9 cellular contexts compared by ENCODE assay signal in the genomic region with DNA sequence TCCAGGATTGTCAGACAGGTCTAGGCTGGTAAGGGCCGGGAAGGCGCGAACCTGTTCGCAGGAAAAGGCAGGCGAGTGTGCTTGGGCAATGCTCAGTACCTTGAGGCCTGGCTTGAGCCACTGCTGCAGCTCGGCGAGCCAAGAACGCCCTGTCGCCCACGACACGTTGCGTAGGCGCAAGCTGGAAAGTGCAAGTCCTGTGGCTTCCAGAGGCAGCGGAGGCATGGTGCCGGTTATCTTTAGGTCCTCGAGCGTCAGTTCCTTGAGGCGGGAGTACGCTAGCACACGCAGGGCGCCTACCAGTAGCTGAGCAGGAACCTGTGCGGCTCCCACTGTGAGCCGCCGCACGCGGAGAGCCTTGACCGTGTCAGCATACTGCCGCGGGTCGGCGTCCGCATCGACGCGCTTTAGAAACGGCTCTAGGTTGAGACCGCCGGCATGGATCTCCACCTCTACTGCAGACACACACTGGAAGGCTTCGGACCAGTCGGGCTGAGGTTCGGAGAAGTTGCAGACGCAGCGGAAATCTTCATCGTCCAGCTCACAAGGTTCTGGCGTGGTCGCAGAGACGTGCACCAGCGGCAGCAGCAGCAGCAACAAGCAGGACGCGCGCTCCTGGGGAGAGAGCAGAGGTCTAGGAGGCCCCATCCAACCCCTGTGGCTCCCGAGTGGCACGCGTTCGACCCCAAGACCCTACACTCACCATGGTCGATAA. TPM values are rescaled to one million over a fixed set of nuclear protein-coding genes. Genes with fewer than 3 reads are reported as not detected.
DNase-seq lines count a peak whose midpoint lies in the region; ATAC-seq and TF ChIP-seq lines count a peak whose summit lies in the region.
"Had no signal": no experiment of that assay in that cellular context is flagged by ENCODE, and none has a peak within 500 bp of the region (broad histone marks: within the 10 kb centered on the region; RNA-seq: fewer than 3 reads in every experiment).

No MANE protein-coding gene starts in this region.

- BruUV-seq in A673 (replicated peaks; lab: Mats Ljungman, UMichigan), result no TSS peak

- peaks cover 14% of the 10 kb centered on the region for H3K9me3 ChIP-seq in A673 (ENCODE audit: low read depth, low read length, poor library complexity, severe bottlenecking)
- H3K9me3 ChIP-seq in colonic mucosa, result no peaks in the 10 kb centered on the region
- no peaks in the 10 kb centered on the region for H3K9me3 ChIP-seq in lung (ENCODE audit: control insufficient read depth in 2 of 2, insufficient read depth in 1 of 2, low read length in 1 of 2)

- H3K4me1 ChIP-seq in A673 (ENCODE audit: insufficient read depth, low read length, poor library complexity, severe bottlenecking) (no peaks in the 10 kb centered on the region), colonic mucosa (peaks cover 4% of the 10 kb centered on the region), lung (ENCODE audit: control insufficient read depth in 2 of 2, insufficient read depth in 2 of 2, low read length in 2 of 2) (peaks cover 0 to 3% of the 10 kb centered on the region in 2 donors)

- H3K4me3 ChIP-seq in A673 (ENCODE audit: low read depth, low read length, poor library complexity, severe bottlenecking) (peak overlapping the region; percentile 40), colonic mucosa (peak overlapping the region; percentile 47), lung (peak overlapping the region; percentile 43)

- peaks cover 17% of the 10 kb centered on the region for H3K27me3 ChIP-seq in A673 (replicated peaks; ENCODE audit: insufficient read depth, low read depth, low read length, poor library complexity)
- H3K27me3 ChIP-seq in colonic mucosa, result no peaks in the 10 kb centered on the region
- no peaks in the 10 kb centered on the region for H3K27me3 ChIP-seq in lung (ENCODE audit: control insufficient read depth, insufficient read depth)

- POLR2A ChIA-PET in A673 (lab: Charles Lee; ENCODE audit: low non-redundant PET), result no interaction called here

- peak overlapping the region; percentile 77 to 91 for H3K9ac ChIP-seq in colonic mucosa (ENCODE audit: low read depth in 2 of 2, low read length in 2 of 2)

- H3K36me3 ChIP-seq in A673 (ENCODE audit: insufficient read depth, low read length, poor library complexity, severe bottlenecking), result no peaks in the 10 kb centered on the region
- H3K36me3 ChIP-seq in colonic mucosa, result no peaks in the 10 kb centered on the region
- no peaks in the 10 kb centered on the region for H3K36me3 ChIP-seq in lung (ENCODE audit: control insufficient read depth in 2 of 2, insufficient read depth in 2 of 2, low read length in 2 of 2)

- intact Hi-C loops in A673 (cut with micrococcal nuclease; ENCODE audit: unreplicated experiment) (no loop called here), colonic mucosa (cut with DNase I) (loop anchor here (5.0 kb wide), 1 partner anchor 65 kb away; no protein-coding TSS in a partner anchor)

- CTCF ChIA-PET in A673 (lab: Charles Lee), result no interaction called here

- H3K27ac ChIP-seq in A673 (ENCODE audit: low read depth, low read length, poor library complexity, severe bottlenecking), result no peak overlapping the region
- peak overlapping the region; percentile 69 for H3K27ac ChIP-seq in colonic mucosa
- peak overlapping the region in 1 of 2 donors; percentile 90 for H3K27ac ChIP-seq in lung (ENCODE audit: low read depth in 1 of 2, low read length in 1 of 2)
- H3K27ac ChIP-seq: epithelial cell of prostate had no signal

- ATAC-seq in GM18907 (IDR thresholded peaks at IDR 0.05; ENCODE audit: unreplicated experiment), result peak; percentile 64
- ATAC-seq in HG03378 (IDR thresholded peaks at IDR 0.05; ENCODE audit: unreplicated experiment), result peak; percentile 59
- peak; percentile 48 for ATAC-seq in lung (ENCODE audit: insufficient read depth, low FRiP score)

- 1% methylated on average over 56 of the region's 56 CpGs for WGBS in lung, 2 donors

- DNase-seq in A673 (ENCODE audit: low spot score), result peak; percentile 33
- peak; percentile 41 to 55 for DNase-seq in activated CD4-positive, alpha-beta T cell treated with anti-CD3 and anti-CD28 coated beads for 4 hours
- DNase-seq in colonic mucosa, result peak; percentile 70
- peak; percentile 61 for DNase-seq in lung (ENCODE audit: low spot score)
- peak; percentile 47 for DNase-seq in stimulated activated naive CD4-positive, alpha-beta T cell treated with Interleukin-2 at 50 U/mL for 16 hours (lab: John Stamatoyannopoulos, UW)
- no peak for DNase-seq in iPS-NIHi7 (ENCODE audit: extremely low spot score)

- no peak for TF ChIP-seq CTCF in A673 (conservative IDR thresholded peaks at IDR 0.05; ENCODE audit: low read depth, low read length)
- no peak for TF ChIP-seq CTCF in colonic mucosa (IDR thresholded peaks at IDR 0.05)
- no peak for TF ChIP-seq CTCF in lung (IDR thresholded peaks at IDR 0.05; ENCODE audit: control extremely low read depth, extremely low read depth)

RNA-seq across cellular contexts. Expression of a gene that starts 0.5 kb away (rescaled TPM):
- 0.41 and 0.48 TPM in 2 replicates for total RNA-seq in A673 (2021)
- 10 to 100 TPM; 28.2 to 48.3 TPM for total RNA-seq in colonic mucosa
- 10 to 100 TPM; 57.9 to 86.0 TPM for total RNA-seq in lung
- 100 to 1,000 TPM in 1 of 2 donors, 10 to 100 TPM in 1; 74.5 to 357 TPM for polyA plus RNA-seq in lung

RNA-seq across cellular contexts. Expression of a gene that starts 6.7 kb away (rescaled TPM):
- 24.1 and 26.5 TPM in 2 replicates for total RNA-seq in A673 (2021)
- total RNA-seq in colonic mucosa, result 10 to 100 TPM in 1 of 2 donors, 1 to 10 TPM in 1; 8.7 to 18.9 TPM
- 10 to 100 TPM in 1 of 2 donors, 1 to 10 TPM in 1; 9.0 to 14.9 TPM for total RNA-seq in lung
- 10 to 100 TPM; 13.2 to 25.8 TPM for polyA plus RNA-seq in lung

RNA-seq across cellular contexts. Expression of a gene that starts 14.9 kb away (rescaled TPM):
- total RNA-seq in A673 (2021) (60.0 and 63.4 TPM in 2 replicates), colonic mucosa (100 to 1,000 TPM in 1 of 2 donors, 10 to 100 TPM in 1; 85.4 to 101 TPM), lung (10 to 100 TPM; 35.4 to 57.9 TPM)
- 100 to 1,000 TPM; 133 to 365 TPM for polyA plus RNA-seq in lung

RNA-seq across cellular contexts. Expression of a gene that starts 15.1 kb away (rescaled TPM):
- total RNA-seq in A673 (2021), result 116 and 120 TPM in 2 replicates
- total RNA-seq in colonic mucosa, result 10 to 100 TPM; 70.4 to 71.6 TPM
- 100 to 1,000 TPM in 1 of 2 donors, 10 to 100 TPM in 1; 85.3 to 104 TPM for total RNA-seq in lung
- 10 to 100 TPM; 58.3 to 95.7 TPM for polyA plus RNA-seq in lung

RNA-seq across cellular contexts. Expression of a gene that starts 32.2 kb away (rescaled TPM):
- total RNA-seq in A673 (2021), result 31.1 and 33.2 TPM in 2 replicates
- 10 to 100 TPM; 28.7 to 47.8 TPM for total RNA-seq in colonic mucosa
- 10 to 100 TPM; 15.0 to 25.5 TPM for total RNA-seq in lung
- 10 to 100 TPM; 16.6 to 17.9 TPM for polyA plus RNA-seq in lung

Comparison
In these comparisons a context has a peak if more than half of its experiments do, and no peak if none do; other contexts are left out.
1. RNA of a gene that starts 0.5 kb away (total RNA-seq): 57.9 to 86.0 TPM in lung and 28.2 to 48.3 TPM in colonic mucosa; 0.41 to 0.48 TPM in A673; every median in the first group is over 10 times any median in the second.
2. Peak in every context shown above with its lines, with median percentiles within 50 percentile points of each other: H3K4me3 ChIP-seq and ATAC-seq.